In the genomic region with DNA sequence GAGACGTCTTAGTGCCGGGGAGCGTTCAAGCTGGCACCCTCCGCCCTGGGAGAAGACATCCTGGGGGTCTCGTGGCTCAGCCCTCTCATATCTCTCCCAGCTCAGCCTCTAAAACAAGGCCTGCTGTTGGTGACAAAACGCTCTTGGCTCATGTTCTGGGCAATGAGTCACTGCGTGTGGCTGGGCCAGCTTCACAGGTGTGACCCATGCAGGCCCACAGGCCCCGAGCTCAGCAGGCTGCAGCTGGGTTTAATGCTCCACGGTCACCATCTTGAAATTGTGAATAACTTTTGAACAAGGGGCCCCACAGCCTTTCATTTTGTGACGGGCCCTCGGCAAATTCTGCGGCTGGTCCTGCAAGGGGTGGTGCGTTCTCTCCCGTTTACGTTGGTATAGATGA, we compare ENCODE assay signal across 17 cellular contexts. TPM values are rescaled to one million over a fixed set of nuclear protein-coding genes. Genes with fewer than 3 reads are reported as not detected.
DNase-seq lines count a peak whose midpoint lies in the region; ATAC-seq and TF ChIP-seq lines count a peak whose summit lies in the region.
"Had no signal": no experiment of that assay in that cellular context is flagged by ENCODE, and none has a peak within 500 bp of the region (broad histone marks: within the 10 kb centered on the region; RNA-seq: fewer than 3 reads in every experiment).

No MANE protein-coding gene starts in this region.

- H3K79me2 ChIP-seq in neural cell (replicated peaks; ENCODE audit: insufficient read depth, low read length): no peaks in the 10 kb centered on the region

- no peaks in the 10 kb centered on the region for H4K20me1 ChIP-seq in neural cell (ENCODE audit: insufficient read depth)

- H3K27me3 ChIP-seq in neural cell (ENCODE audit: insufficient read depth, low read depth, low read length) (no peaks in the 10 kb centered on the region), BE2C (no peaks in the 10 kb centered on the region)
- no peaks in the 10 kb centered on the region for H3K27me3 ChIP-seq in CD4-positive, alpha-beta memory T cell (ENCODE audit: insufficient read depth, low read length)

- no peaks in the 10 kb centered on the region for H3K4me1 Mint-ChIP-seq in CD4-positive, alpha-beta memory T cell
- H3K4me1 Mint-ChIP-seq: naive thymus-derived CD4-positive, alpha-beta T cell had no signal

- peak overlapping the region; percentile 12 for H3K9ac ChIP-seq in neural cell (ENCODE audit: low read length)
- H3K9ac ChIP-seq: SK-N-SH had no signal

- H3K27ac Mint-ChIP-seq in CD4-positive, alpha-beta memory T cell: no peak overlapping the region
- H3K27ac Mint-ChIP-seq: naive thymus-derived CD4-positive, alpha-beta T cell had no signal

- H3K4me3 ChIP-seq in neural cell (ENCODE audit: low read length) (no peak overlapping the region), BE2C (ENCODE audit: low read depth, low read length) (no peak overlapping the region)
- H3K4me3 ChIP-seq in CD4-positive, alpha-beta memory T cell (ENCODE audit: low read length in 2 of 2): no peak overlapping the region
- H3K4me3 ChIP-seq: esophagus squamous epithelium had no signal

- H3K27me3 Mint-ChIP-seq in CD4-positive, alpha-beta memory T cell: peaks cover 3 to 5% of the 10 kb centered on the region in 2 donors

- DNase-seq in M059J (ENCODE audit: low read depth): peak; percentile 69
- DNase-seq in dermis microvascular lymphatic vessel endothelial cell (ENCODE audit: low read depth in 2 of 2): peak; percentile 19 to 60
- no peak for DNase-seq in BE2C
- DNase-seq in CD4-positive, alpha-beta memory T cell: no peak
- DNase-seq: activated CD4-positive, alpha-beta T cell treated with anti-CD3 and anti-CD28 coated beads for 48 hours; activated effector memory CD4-positive, alpha-beta T cell treated with Interleukin-2 at 50 U/mL for 16 hours; caudate nucleus; esophagus squamous epithelium; kidney; naive thymus-derived CD4-positive, alpha-beta T cell; NCI-H774 had no signal

- CTCF ChIA-PET in CD4-positive, alpha-beta memory T cell (lab: Charles Lee; ENCODE audit: partially characterized antibody): no interaction called here

- H3F3A ChIP-seq in neural cell (ENCODE audit: insufficient read depth, low read length, poor library complexity, severe bottlenecking): no peaks in the 10 kb centered on the region

- no peak overlapping the region for H3K4me3 Mint-ChIP-seq in CD4-positive, alpha-beta memory T cell
- H3K4me3 Mint-ChIP-seq: naive thymus-derived CD4-positive, alpha-beta T cell had no signal

- ATAC-seq in HG02970 (IDR thresholded peaks at IDR 0.05; ENCODE audit: low FRiP score, unreplicated experiment) (no peak), HG02973 (IDR thresholded peaks at IDR 0.05; ENCODE audit: unreplicated experiment) (no peak)
- ATAC-seq: naive thymus-derived CD4-positive, alpha-beta T cell had no signal

- TF ChIP-seq RAD21 in neural cell (conservative IDR thresholded peaks at IDR 0.05): no peak

- no peak for TF ChIP-seq CTCF in C4-2B (conservative IDR thresholded peaks at IDR 0.05)
- no peak for TF ChIP-seq CTCF in neural cell (IDR thresholded peaks at IDR 0.05; ENCODE audit: poor library complexity, severe bottlenecking)
- no peak for TF ChIP-seq CTCF in BE2C (IDR thresholded peaks at IDR 0.05; ENCODE audit: low read depth, low read length)

- H3K9me2 ChIP-seq in neural cell (ENCODE audit: insufficient read depth, low read length): no peaks in the 10 kb centered on the region
- H3K9me2 ChIP-seq: SK-N-SH had no signal

- H3K9me3 Mint-ChIP-seq in CD4-positive, alpha-beta memory T cell: no peaks in the 10 kb centered on the region
- H3K9me3 Mint-ChIP-seq: naive thymus-derived CD4-positive, alpha-beta T cell had no signal

- H3K27ac ChIP-seq in C4-2B (peak overlapping the region; percentile 26), neural cell (ENCODE audit: low read length) (no peak overlapping the region)
- no peak overlapping the region for H3K27ac ChIP-seq in CD4-positive, alpha-beta memory T cell (ENCODE audit: low read depth, low read length)

- no peaks in the 10 kb centered on the region for H3K36me3 ChIP-seq in neural cell (ENCODE audit: insufficient read depth, low read length)
- H3K36me3 ChIP-seq in BE2C: no peaks in the 10 kb centered on the region
- no peaks in the 10 kb centered on the region for H3K36me3 ChIP-seq in CD4-positive, alpha-beta memory T cell (ENCODE audit: insufficient read depth, low read length)

- H2AFZ ChIP-seq in neural cell (ENCODE audit: low read depth, low read length): no peak overlapping the region

- no peaks in the 10 kb centered on the region for H3K9me3 ChIP-seq in neural cell (ENCODE audit: low read length)
- no peaks in the 10 kb centered on the region for H3K9me3 ChIP-seq in BE2C
- no peaks in the 10 kb centered on the region for H3K9me3 ChIP-seq in CD4-positive, alpha-beta memory T cell (ENCODE audit: control insufficient read depth in 1 of 2, low read length in 2 of 2)
- H3K9me3 ChIP-seq: esophagus squamous epithelium, SK-N-SH had no signal

- TF ChIP-seq EP300 in neural cell (conservative IDR thresholded peaks at IDR 0.05; ENCODE audit: poor library complexity, severe bottlenecking): no peak

- POLR2A ChIA-PET in CD4-positive, alpha-beta memory T cell (lab: Charles Lee; ENCODE audit: partially characterized antibody): no interaction called here

- intact Hi-C loops in CD4-positive, alpha-beta memory T cell (cut with micrococcal nuclease): no loop called here

- H3K4me2 ChIP-seq in neural cell (ENCODE audit: low read length): no peak overlapping the region
- H3K4me2 ChIP-seq: SK-N-SH had no signal

- H3K4me1 ChIP-seq in BE2C: peaks cover 3% of the 10 kb centered on the region; the same call in 1 of the 2 replicates
- H3K4me1 ChIP-seq in CD4-positive, alpha-beta memory T cell (ENCODE audit: insufficient read depth, low read length): no peaks in the 10 kb centered on the region

- H3K36me3 Mint-ChIP-seq in CD4-positive, alpha-beta memory T cell: no peaks in the 10 kb centered on the region
- H3K36me3 Mint-ChIP-seq: naive thymus-derived CD4-positive, alpha-beta T cell had no signal

TF ChIP-seq in neural cell, 6 proteins besides CTCF, POLR2A, EP300 and RAD21:
- TF ChIP-seq SMC3 (conservative IDR thresholded peaks at IDR 0.05; ENCODE audit: poor library complexity): no peak
- TF ChIP-seq TAF1 (IDR thresholded peaks at IDR 0.05; ENCODE audit: low read depth): no peak
- TF ChIP-seq POLR2AphosphoS5 (IDR thresholded peaks at IDR 0.05): no peak
- no peak for TF ChIP-seq MXI1 (conservative IDR thresholded peaks at IDR 0.05; ENCODE audit: poor library complexity, severe bottlenecking)
- no peak for TF ChIP-seq EZH2 (IDR thresholded peaks at IDR 0.05; ENCODE audit: borderline replicate concordance, insufficient read depth, low read length, poor library complexity, severe bottlenecking)
- TF ChIP-seq, protein P1, sequence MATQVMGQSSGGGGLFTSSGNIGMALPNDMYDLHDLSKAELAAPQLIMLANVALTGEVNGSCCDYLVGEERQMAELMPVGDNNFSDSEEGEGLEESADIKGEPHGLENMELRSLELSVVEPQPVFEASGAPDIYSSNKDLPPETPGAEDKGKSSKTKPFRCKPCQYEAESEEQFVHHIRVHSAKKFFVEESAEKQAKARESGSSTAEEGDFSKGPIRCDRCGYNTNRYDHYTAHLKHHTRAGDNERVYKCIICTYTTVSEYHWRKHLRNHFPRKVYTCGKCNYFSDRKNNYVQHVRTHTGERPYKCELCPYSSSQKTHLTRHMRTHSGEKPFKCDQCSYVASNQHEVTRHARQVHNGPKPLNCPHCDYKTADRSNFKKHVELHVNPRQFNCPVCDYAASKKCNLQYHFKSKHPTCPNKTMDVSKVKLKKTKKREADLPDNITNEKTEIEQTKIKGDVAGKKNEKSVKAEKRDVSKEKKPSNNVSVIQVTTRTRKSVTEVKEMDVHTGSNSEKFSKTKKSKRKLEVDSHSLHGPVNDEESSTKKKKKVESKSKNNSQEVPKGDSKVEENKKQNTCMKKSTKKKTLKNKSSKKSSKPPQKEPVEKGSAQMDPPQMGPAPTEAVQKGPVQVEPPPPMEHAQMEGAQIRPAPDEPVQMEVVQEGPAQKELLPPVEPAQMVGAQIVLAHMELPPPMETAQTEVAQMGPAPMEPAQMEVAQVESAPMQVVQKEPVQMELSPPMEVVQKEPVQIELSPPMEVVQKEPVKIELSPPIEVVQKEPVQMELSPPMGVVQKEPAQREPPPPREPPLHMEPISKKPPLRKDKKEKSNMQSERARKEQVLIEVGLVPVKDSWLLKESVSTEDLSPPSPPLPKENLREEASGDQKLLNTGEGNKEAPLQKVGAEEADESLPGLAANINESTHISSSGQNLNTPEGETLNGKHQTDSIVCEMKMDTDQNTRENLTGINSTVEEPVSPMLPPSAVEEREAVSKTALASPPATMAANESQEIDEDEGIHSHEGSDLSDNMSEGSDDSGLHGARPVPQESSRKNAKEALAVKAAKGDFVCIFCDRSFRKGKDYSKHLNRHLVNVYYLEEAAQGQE (IDR thresholded peaks at IDR 0.05; ENCODE audit: borderline replicate concordance): no peak

RNA-seq across cellular contexts. Expression of a gene that starts 22.4 kb away (rescaled TPM):
- total RNA-seq in M059J (2014; rRNA removed; shearing (Covaris generic)): 5.6 and 11.2 TPM in 2 replicates
- 5.9 and 30.7 TPM in 2 replicates for total RNA-seq in dermis microvascular lymphatic vessel endothelial cell
- 58.9 and 67.6 TPM in 2 replicates for polyA plus RNA-seq in neural cell
- 29.6 and 36.5 TPM in 2 replicates for polyA minus RNA-seq in neural cell
- 47.0 TPM for polyA plus RNA-seq in BE2C (2012; ENCODE audit: insufficient read depth, insufficient read length, low read depth)
- 10 to 100 TPM; 41.1 to 44.8 TPM for total RNA-seq in CD4-positive, alpha-beta memory T cell
- 10 to 100 TPM; 14.5 to 15.3 TPM for polyA plus RNA-seq in CD4-positive, alpha-beta memory T cell

RNA-seq across cellular contexts. Expression of a gene that starts 23.1 kb away (rescaled TPM):
- total RNA-seq in M059J (2014; rRNA removed; shearing (Covaris generic)): 103 and 145 TPM in 2 replicates
- 88.3 and 110 TPM in 2 replicates for total RNA-seq in dermis microvascular lymphatic vessel endothelial cell
- 96.6 and 109 TPM in 2 replicates for polyA plus RNA-seq in neural cell
- polyA minus RNA-seq in neural cell: 75.4 and 82.0 TPM in 2 replicates
- polyA plus RNA-seq in BE2C (2012; ENCODE audit: insufficient read depth, insufficient read length, low read depth): 304 TPM
- 10 to 100 TPM; 54.2 to 56.0 TPM for total RNA-seq in CD4-positive, alpha-beta memory T cell
- 100 to 1,000 TPM in 1 of 2 donors, 10 to 100 TPM in 1; 85.8 to 105 TPM for polyA plus RNA-seq in CD4-positive, alpha-beta memory T cell

RNA-seq across cellular contexts. Expression of a gene that starts 46.0 kb away (rescaled TPM):
- 0.10 TPM in 1 of 2 replicates, not detected in the other for total RNA-seq in M059J (2014; rRNA removed; shearing (Covaris generic))
- total RNA-seq in dermis microvascular lymphatic vessel endothelial cell: 0.39 and 0.63 TPM in 2 replicates
- 0.12 TPM in 1 of 2 replicates, not detected in the other for polyA plus RNA-seq in neural cell
- polyA minus RNA-seq in neural cell: not detected in 2 replicates
- 1.8 TPM for polyA plus RNA-seq in BE2C (2012; ENCODE audit: insufficient read depth, insufficient read length, low read depth)
- under 1 TPM in 1 of 2 experiments, not detected in 1; 0.09 TPM for total RNA-seq in CD4-positive, alpha-beta memory T cell
- polyA plus RNA-seq in CD4-positive, alpha-beta memory T cell: under 1 TPM in 1 of 2 donors, not detected in 1; 0.07 TPM
- polyA plus RNA-seq: BJ; naive thymus-derived CD4-positive, alpha-beta T cell had no signal

Comparison
In these comparisons a context has a peak if more than half of its experiments do, and no peak if none do; other contexts are left out.
1. DNase-seq: peak in M059J (single experiment) and dermis microvascular lymphatic vessel endothelial cell (2 of 2); none in BE2C (single experiment) and CD4-positive, alpha-beta memory T cell (0 of 5).